34 cellular contexts compared by ENCODE assay signal in the genomic region with DNA sequence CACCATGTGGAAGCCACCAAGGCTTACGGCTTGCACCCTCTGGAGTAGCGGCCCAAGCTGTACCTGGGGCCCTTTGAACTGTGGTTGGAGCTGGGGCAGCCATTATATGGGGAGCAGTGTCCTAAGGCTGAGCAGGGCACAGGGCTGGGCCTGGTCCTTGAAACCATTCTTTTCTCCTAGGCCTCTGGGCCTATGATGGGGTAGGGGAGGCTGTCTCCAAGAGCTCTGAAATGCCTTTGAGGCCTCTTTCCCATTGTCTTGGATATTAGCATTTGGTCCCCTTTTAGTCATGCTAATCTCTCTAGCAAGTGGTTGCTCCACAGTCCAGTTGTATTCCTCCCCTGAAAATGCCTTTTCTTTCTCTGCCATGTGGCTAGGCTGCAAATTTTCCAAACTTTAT.
"Had no signal": no experiment of that assay in that cellular context is flagged by ENCODE, and none has a peak within 500 bp of the region (broad histone marks: within the 10 kb centered on the region; RNA-seq: fewer than 3 reads in every experiment).

No MANE protein-coding gene starts in this region.

- H3K4me3 Mint-ChIP-seq: immature natural killer cell; mesothelial cell of epicardium; naive B cell; natural killer cell; nephron progenitor cell; neural progenitor cell; stimulated activated naive B cell treated with anti-CD40 and anti-IgM and Interleukin-4, amounts not matched to agents 10 μg/mL and 1 μg/mL and 100 μg/mL, for 72 hours had no signal

- H3K4me1 Mint-ChIP-seq: immature natural killer cell; mesothelial cell of epicardium; naive B cell; natural killer cell; nephron progenitor cell; neural progenitor cell; stimulated activated naive B cell treated with anti-CD40 and anti-IgM and Interleukin-4, amounts not matched to agents 10 μg/mL and 1 μg/mL and 100 μg/mL, for 72 hours had no signal

- FAIRE-seq: islet of Langerhans, kidney, urothelium cell line had no signal

- H3K27ac ChIP-seq: hepatocyte, left ventricle myocardium inferior, neural progenitor cell, neutrophil, ovary, prostate gland, skin epidermis, stomach, testis, thyroid gland, transverse colon, upper lobe of right lung had no signal

- H3K9me3 Mint-ChIP-seq: immature natural killer cell, mesothelial cell of epicardium, natural killer cell, nephron progenitor cell, neural progenitor cell had no signal

- H3K27ac Mint-ChIP-seq: immature natural killer cell; mesothelial cell of epicardium; natural killer cell; nephron progenitor cell; neural progenitor cell; stimulated activated naive B cell treated with anti-CD40 and anti-IgM and Interleukin-4, amounts not matched to agents 10 μg/mL and 1 μg/mL and 100 μg/mL, for 72 hours had no signal

- H3K9me3 ChIP-seq: left ventricle myocardium inferior, neutrophil, ovary, prostate gland, stomach, testis, thyroid gland, transverse colon, upper lobe of right lung had no signal

- ATAC-seq: left colon; natural killer cell; right cardiac atrium; sciatic nerve; stimulated activated naive B cell treated with anti-CD40 and anti-IgM and Interleukin-4, amounts not matched to agents 10 μg/mL and 1 μg/mL and 100 μg/mL, for 72 hours; stimulated activated naive CD8-positive, alpha-beta T cell treated with anti-CD3 and anti-CD28 coated beads, Interleukin-15, Interleukin-2, amounts not matched to agents 100 U/mL and 50 U/mL, for 24 hours; upper lobe of right lung had no signal

- H3K4me3 ChIP-seq: hepatocyte, left ventricle myocardium inferior, lung, neural progenitor cell, ovary, prostate gland, skin epidermis, stomach, testis, thyroid gland, transverse colon, upper lobe of right lung had no signal

- H3K36me3 Mint-ChIP-seq: immature natural killer cell; mesothelial cell of epicardium; naive B cell; natural killer cell; neural progenitor cell; stimulated activated naive B cell treated with anti-CD40 and anti-IgM and Interleukin-4, amounts not matched to agents 10 μg/mL and 1 μg/mL and 100 μg/mL, for 72 hours had no signal

- H3K27me3 ChIP-seq: hepatocyte, neural progenitor cell, neutrophil, ovary, stomach, testis, thyroid gland, transverse colon, upper lobe of right lung had no signal

- H3K36me3 ChIP-seq: left ventricle myocardium inferior, neural progenitor cell, neutrophil, ovary, prostate gland, stomach, thyroid gland, transverse colon, upper lobe of right lung had no signal

- DNase-seq: immature natural killer cell; kidney; left colon; left ventricle myocardium inferior; mesendoderm; naive B cell; natural killer cell; nephron progenitor cell; occipital lobe; ovary; posterior cingulate gyrus; retina; right cardiac atrium; stimulated activated CD4-positive, alpha-beta T cell treated with anti-CD3 and anti-CD28 coated beads, Interleukin-12 subunit alpha, Interleukin-12 subunit beta, amount 100 ng/mL, for 4 hours; stimulated activated CD4-positive, alpha-beta T cell treated with anti-CD3 and anti-CD28 coated beads, Interleukin-15, amount 100 ng/mL, for 24 hours; stimulated activated CD4-positive, alpha-beta T cell treated with anti-CD3 and anti-CD28 coated beads, Interleukin-2, amount 100 ng/mL, for 24 hours; stimulated activated CD4-positive, alpha-beta T cell treated with anti-CD3 and anti-CD28 coated beads, Interleukin-4, amount 100 ng/mL, for 1 hour; stimulated activated naive B cell treated with anti-CD40 and anti-IgM and Interleukin-4, amounts not matched to agents 10 μg/mL and 1 μg/mL and 100 μg/mL, for 72 hours; stimulated activated naive CD8-positive, alpha-beta T cell treated with anti-CD3 and anti-CD28 coated beads, Interleukin-15, Interleukin-2, amounts not matched to agents 100 U/mL and 50 U/mL, for 24 hours; stomach; testis; thyroid gland; transverse colon; upper lobe of right lung had no signal

- H3K27me3 Mint-ChIP-seq: naive B cell had no signal

- H3K4me1 ChIP-seq: left ventricle myocardium inferior, prostate gland, stomach, testis, thyroid gland, transverse colon, upper lobe of right lung had no signal
